In genomic region chr22:41348964-41349484, GRCh38 we compare ENCODE assay signal across 2 cellular contexts.
TF ChIP-seq lines count a peak whose summit lies in the region.

No MANE protein-coding gene starts in this region.

TF ChIP-seq in IMR-90, 13 proteins besides CTCF, POLR2A, EP300 and RAD21:
- TF ChIP-seq CHD1 (IDR thresholded peaks at IDR 0.05; ENCODE audit: low read depth, low read length) (no peak), NFE2L2 (IDR thresholded peaks at IDR 0.05; ENCODE audit: low read depth, low read length) (no peak), ELK1 (IDR thresholded peaks at IDR 0.05; ENCODE audit: borderline replicate concordance, low read depth, low read length) (no peak), MXI1 (IDR thresholded peaks at IDR 0.05; ENCODE audit: borderline replicate concordance, low read depth, low read length) (no peak), RFX5 (IDR thresholded peaks at IDR 0.05; ENCODE audit: low read depth, low read length) (no peak), MAFK (IDR thresholded peaks at IDR 0.05; ENCODE audit: low read depth, low read length) (no peak), CEBPB (IDR thresholded peaks at IDR 0.05; ENCODE audit: low read depth, low read length) (no peak)

TF ChIP-seq in GM12878, 131 proteins besides CTCF, POLR2A, EP300 and RAD21:
- TF ChIP-seq RCOR1 (conservative IDR thresholded peaks at IDR 0.05; ENCODE audit: low read depth, low read length) = no peak
- TF ChIP-seq, protein P1, sequence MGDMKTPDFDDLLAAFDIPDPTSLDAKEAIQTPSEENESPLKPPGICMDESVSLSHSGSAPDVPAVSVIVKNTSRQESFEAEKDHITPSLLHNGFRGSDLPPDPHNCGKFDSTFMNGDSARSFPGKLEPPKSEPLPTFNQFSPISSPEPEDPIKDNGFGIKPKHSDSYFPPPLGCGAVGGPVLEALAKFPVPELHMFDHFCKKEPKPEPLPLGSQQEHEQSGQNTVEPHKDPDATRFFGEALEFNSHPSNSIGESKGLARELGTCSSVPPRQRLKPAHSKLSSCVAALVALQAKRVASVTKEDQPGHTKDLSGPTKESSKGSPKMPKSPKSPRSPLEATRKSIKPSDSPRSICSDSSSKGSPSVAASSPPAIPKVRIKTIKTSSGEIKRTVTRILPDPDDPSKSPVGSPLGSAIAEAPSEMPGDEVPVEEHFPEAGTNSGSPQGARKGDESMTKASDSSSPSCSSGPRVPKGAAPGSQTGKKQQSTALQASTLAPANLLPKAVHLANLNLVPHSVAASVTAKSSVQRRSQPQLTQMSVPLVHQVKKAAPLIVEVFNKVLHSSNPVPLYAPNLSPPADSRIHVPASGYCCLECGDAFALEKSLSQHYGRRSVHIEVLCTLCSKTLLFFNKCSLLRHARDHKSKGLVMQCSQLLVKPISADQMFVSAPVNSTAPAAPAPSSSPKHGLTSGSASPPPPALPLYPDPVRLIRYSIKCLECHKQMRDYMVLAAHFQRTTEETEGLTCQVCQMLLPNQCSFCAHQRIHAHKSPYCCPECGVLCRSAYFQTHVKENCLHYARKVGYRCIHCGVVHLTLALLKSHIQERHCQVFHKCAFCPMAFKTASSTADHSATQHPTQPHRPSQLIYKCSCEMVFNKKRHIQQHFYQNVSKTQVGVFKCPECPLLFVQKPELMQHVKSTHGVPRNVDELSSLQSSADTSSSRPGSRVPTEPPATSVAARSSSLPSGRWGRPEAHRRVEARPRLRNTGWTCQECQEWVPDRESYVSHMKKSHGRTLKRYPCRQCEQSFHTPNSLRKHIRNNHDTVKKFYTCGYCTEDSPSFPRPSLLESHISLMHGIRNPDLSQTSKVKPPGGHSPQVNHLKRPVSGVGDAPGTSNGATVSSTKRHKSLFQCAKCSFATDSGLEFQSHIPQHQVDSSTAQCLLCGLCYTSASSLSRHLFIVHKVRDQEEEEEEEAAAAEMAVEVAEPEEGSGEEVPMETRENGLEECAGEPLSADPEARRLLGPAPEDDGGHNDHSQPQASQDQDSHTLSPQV (IDR thresholded peaks at IDR 0.05) = no peak
- no peak for TF ChIP-seq PAX5 (IDR thresholded peaks at IDR 0.05; ENCODE audit: borderline replicate concordance, low read depth, low read length)
- TF ChIP-seq NFIC (IDR thresholded peaks at IDR 0.05; ENCODE audit: low read depth, low read length) = no peak
- TF ChIP-seq CBX5 (IDR thresholded peaks at IDR 0.05; ENCODE audit: low read depth) = no peak
- TF ChIP-seq, protein P2, sequence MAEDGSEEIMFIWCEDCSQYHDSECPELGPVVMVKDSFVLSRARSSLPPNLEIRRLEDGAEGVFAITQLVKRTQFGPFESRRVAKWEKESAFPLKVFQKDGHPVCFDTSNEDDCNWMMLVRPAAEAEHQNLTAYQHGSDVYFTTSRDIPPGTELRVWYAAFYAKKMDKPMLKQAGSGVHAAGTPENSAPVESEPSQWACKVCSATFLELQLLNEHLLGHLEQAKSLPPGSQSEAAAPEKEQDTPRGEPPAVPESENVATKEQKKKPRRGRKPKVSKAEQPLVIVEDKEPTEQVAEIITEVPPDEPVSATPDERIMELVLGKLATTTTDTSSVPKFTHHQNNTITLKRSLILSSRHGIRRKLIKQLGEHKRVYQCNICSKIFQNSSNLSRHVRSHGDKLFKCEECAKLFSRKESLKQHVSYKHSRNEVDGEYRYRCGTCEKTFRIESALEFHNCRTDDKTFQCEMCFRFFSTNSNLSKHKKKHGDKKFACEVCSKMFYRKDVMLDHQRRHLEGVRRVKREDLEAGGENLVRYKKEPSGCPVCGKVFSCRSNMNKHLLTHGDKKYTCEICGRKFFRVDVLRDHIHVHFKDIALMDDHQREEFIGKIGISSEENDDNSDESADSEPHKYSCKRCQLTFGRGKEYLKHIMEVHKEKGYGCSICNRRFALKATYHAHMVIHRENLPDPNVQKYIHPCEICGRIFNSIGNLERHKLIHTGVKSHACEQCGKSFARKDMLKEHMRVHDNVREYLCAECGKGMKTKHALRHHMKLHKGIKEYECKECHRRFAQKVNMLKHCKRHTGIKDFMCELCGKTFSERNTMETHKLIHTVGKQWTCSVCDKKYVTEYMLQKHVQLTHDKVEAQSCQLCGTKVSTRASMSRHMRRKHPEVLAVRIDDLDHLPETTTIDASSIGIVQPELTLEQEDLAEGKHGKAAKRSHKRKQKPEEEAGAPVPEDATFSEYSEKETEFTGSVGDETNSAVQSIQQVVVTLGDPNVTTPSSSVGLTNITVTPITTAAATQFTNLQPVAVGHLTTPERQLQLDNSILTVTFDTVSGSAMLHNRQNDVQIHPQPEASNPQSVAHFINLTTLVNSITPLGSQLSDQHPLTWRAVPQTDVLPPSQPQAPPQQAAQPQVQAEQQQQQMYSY (CRISPR knock-in tag; IDR thresholded peaks at IDR 0.05) = no peak
